ENCODE assay signal across 14 cellular contexts in the genomic region with DNA sequence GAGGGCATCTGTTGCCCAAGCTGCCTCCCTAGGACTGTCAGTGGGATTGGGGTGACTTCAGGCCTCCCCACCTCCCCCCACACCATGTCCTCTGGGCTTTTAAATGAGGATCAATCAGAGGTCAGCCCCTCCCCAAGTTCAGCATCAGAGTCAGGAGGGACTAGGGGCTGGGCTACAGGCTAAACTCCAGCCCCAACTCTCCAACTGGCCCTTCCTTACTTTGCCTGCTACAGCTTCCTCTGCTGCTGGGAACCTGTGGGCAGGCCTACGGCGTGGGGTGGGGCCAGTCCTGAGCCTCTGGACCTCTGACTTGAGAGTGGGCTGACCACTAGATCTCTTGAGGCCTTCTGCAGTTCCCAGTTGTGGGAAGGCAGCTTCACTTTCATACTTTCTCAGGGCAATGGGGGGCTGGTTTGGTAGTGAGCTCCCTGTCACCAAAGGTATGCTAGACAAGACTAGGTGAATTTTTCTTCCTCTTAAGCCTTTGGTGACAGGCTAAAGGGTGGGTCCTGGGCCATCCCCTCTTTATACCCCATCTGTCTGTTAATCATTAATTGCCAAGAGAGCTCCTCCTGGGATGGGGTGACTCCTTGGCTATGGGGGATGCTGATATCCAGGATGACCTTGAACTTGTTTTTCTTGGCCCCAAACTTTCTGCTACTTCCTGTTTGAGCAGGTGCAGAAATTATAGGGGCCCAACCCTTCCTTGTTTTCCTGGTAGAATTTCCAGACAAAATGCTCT. TPM values are rescaled to one million over a fixed set of nuclear protein-coding genes. Genes with fewer than 3 reads are reported as not detected.
DNase-seq lines count a peak whose midpoint lies in the region; ATAC-seq, FAIRE-seq and TF ChIP-seq lines count a peak whose summit lies in the region.
"Had no signal": no experiment of that assay in that cellular context is flagged by ENCODE, and none has a peak within 500 bp of the region (broad histone marks: within the 10 kb centered on the region; RNA-seq: fewer than 3 reads in every experiment).

No MANE protein-coding gene starts in this region.

- 84% methylated on average over 2 of the region's 2 CpGs; no CpG with 5 or more reads in 1 of the 2 experiments for WGBS in H1 (ENCODE audit: extremely low coverage in 1 of 2, insufficient coverage in 1 of 2, insufficient read length in 1 of 2, insufficient replicate concordance in 2 of 2, low coverage in 1 of 2, low lambda C conversion rate in 2 of 2, missing lambda C conversion rate in 1 of 2), 2 experiments
- no CpG with 5 or more reads among the region's 2 CpGs for WGBS in mesendoderm (ENCODE audit: extremely low coverage, insufficient coverage, low lambda C conversion rate)

- H3K4me2 ChIP-seq in H1 (ENCODE audit: insufficient read depth in 1 of 2, low read depth in 2 of 2, low read length in 2 of 2), result no peak overlapping the region
- no peak overlapping the region for H3K4me2 ChIP-seq in mesendoderm (ENCODE audit: low read length)

- peaks cover 0 to 2% (median 0%) of the 10 kb centered on the region in 6 donors for H3K9me3 Mint-ChIP-seq in immature natural killer cell
- H3K9me3 Mint-ChIP-seq: activated T-helper 2 cell treated with anti-CD3 and anti-CD28 coated beads, Interferon-gamma antibody, Interleukin-2, Interleukin-4, amounts not matched to agents 10 μg/mL and 5 μg/mL and 100 μg/mL, durations not matched to agents 14 hours and 24 hours and 36 hours; central memory CD8-positive, alpha-beta T cell; natural killer cell treated with Interleukin-12 subunit alpha and Interleukin-12 subunit beta and Interleukin-15 and Interleukin-18, amount 100 ng/mL, for 72 hours had no signal

- H3K9ac ChIP-seq in H1 (replicated peaks in 1 of 4; ENCODE audit: extremely low read depth in 1 of 4, low read depth in 3 of 4, low read length in 3 of 4), result no peak overlapping the region; a peak in 1 of 7 replicates
- peak overlapping the region; percentile 12 for H3K9ac ChIP-seq in mesendoderm (ENCODE audit: low read length)
- H3K9ac ChIP-seq in stomach smooth muscle (ENCODE audit: low read length in 2 of 2), result peak overlapping the region; percentile 15 to 29

- CTCF ChIA-PET in H1 (lab: Charles Lee; ENCODE audit: partially characterized antibody), result interaction anchor here (0.6 to 24.2 kb wide), 31 partner anchors 9 to 349 kb away, joined by 3 to 670 read pairs (median 5); no protein-coding TSS in a partner anchor

- H3K4me3 Mint-ChIP-seq in immature natural killer cell, result no peak overlapping the region
- H3K4me3 Mint-ChIP-seq: central memory CD8-positive, alpha-beta T cell; natural killer cell treated with Interleukin-12 subunit alpha and Interleukin-12 subunit beta and Interleukin-15 and Interleukin-18, amount 100 ng/mL, for 72 hours had no signal

- TF ChIP-seq POLR2A in H1 (IDR thresholded peaks at IDR 0.05; ENCODE audit: control extremely low read depth in 1 of 2, low read depth in 2 of 2, low read length in 2 of 2), result no peak
- TF ChIP-seq POLR2A in vagina (IDR thresholded peaks at IDR 0.05), result no peak

- H4K8ac ChIP-seq in H1 (ENCODE audit: extremely low read depth, insufficient read depth, low read length) (no peak overlapping the region), mesendoderm (ENCODE audit: low read depth, low read length) (no peak overlapping the region)

- no peak for TF ChIP-seq EP300 in H1 (IDR thresholded peaks at IDR 0.05; ENCODE audit: borderline replicate concordance in 1 of 2, low read depth in 2 of 2, low read length in 2 of 2)

- H3K4ac ChIP-seq in H1 (replicated peaks; ENCODE audit: insufficient read length, low read depth, low read length), result no peak overlapping the region
- no peak overlapping the region for H3K4ac ChIP-seq in mesendoderm (ENCODE audit: low read depth, low read length)

- DNase-seq in LHCN-M2 (ENCODE audit: low read depth) (peak; percentile 24), H1 (ENCODE audit: low read depth in 1 of 2, low spot score in 2 of 2) (no peak), mesendoderm (no peak), activated gamma-delta T cell treated with Interleukin-2 at 50 U/mL for 16 hours (no peak), vagina (ENCODE audit: extremely low spot score in 2 of 2) (no peak), immature natural killer cell (no peak)
- DNase-seq: activated CD4-positive, alpha-beta T cell treated with anti-CD3 and anti-CD28 coated beads for 1 hour; effector CD8-positive, alpha-beta T cell; NCI-H1092 had no signal

- H3K4me1 Mint-ChIP-seq in immature natural killer cell, result no peaks in the 10 kb centered on the region
- H3K4me1 Mint-ChIP-seq: central memory CD8-positive, alpha-beta T cell had no signal

- no peaks in the 10 kb centered on the region for H3K23me2 ChIP-seq in H1 (ENCODE audit: low read depth, low read length)

- H4K5ac ChIP-seq in H1 (ENCODE audit: insufficient read length, low read depth, low read length) (no peak overlapping the region), mesendoderm (ENCODE audit: low read length) (no peak overlapping the region)

- no peak overlapping the region for H3K56ac ChIP-seq in H1 (replicated peaks; ENCODE audit: insufficient read length, low read depth, low read length)
- H3K56ac ChIP-seq in mesendoderm (ENCODE audit: low read length), result peak overlapping the region; percentile 47

- H2AK5ac ChIP-seq in H1 (ENCODE audit: low read depth, low read length) (no peak overlapping the region), mesendoderm (ENCODE audit: low read length) (no peak overlapping the region)

- H3K9me3 ChIP-seq in H1 (ENCODE audit: insufficient read depth in 2 of 2, low read depth in 1 of 2, low read length in 1 of 2) (no peaks in the 10 kb centered on the region), stomach smooth muscle (ENCODE audit: control insufficient read depth in 2 of 2, low read length in 2 of 2) (no peaks in the 10 kb centered on the region), vagina (no peaks in the 10 kb centered on the region)

- H2BK15ac ChIP-seq in H1 (ENCODE audit: low read length) (no peak overlapping the region), mesendoderm (replicated peaks; ENCODE audit: low read depth) (no peak overlapping the region)

- ATAC-seq in esophagus mucosa, result no peak

- H3K27ac ChIP-seq in H1 (ENCODE audit: low read depth, low read length) (no peak overlapping the region), mesendoderm (ENCODE audit: low read depth, low read length) (no peak overlapping the region), stomach smooth muscle (ENCODE audit: low read length) (no peak overlapping the region), vagina (no peak overlapping the region)

- no peak overlapping the region for H3K18ac ChIP-seq in H1 (ENCODE audit: extremely low read depth, low read length)
- no peak overlapping the region for H3K18ac ChIP-seq in mesendoderm (ENCODE audit: low read length)

- peaks cover 3 to 8% of the 10 kb centered on the region in 2 experiments for H4K20me1 ChIP-seq in H1 (replicated peaks in 1 of 2; ENCODE audit: control insufficient read depth in 1 of 2, insufficient read depth in 2 of 2, low read length in 2 of 2)

- no peak overlapping the region for H2BK12ac ChIP-seq in H1 (ENCODE audit: low read depth, low read length)

- H2BK5ac ChIP-seq in H1 (ENCODE audit: low read depth, low read length) (no peak overlapping the region), mesendoderm (ENCODE audit: low read length) (no peak overlapping the region)

- H3K79me2 ChIP-seq in H1 (ENCODE audit: control insufficient read depth in 1 of 2, insufficient read depth in 2 of 2, low read length in 2 of 2) (no peaks in the 10 kb centered on the region; a peak in 1 of 4 replicates), mesendoderm (ENCODE audit: control insufficient read depth, insufficient read depth, low read length) (no peaks in the 10 kb centered on the region)

- intact Hi-C loops in vagina (cut with DNase I), result no loop called here

- H3K27ac Mint-ChIP-seq in immature natural killer cell, result no peak overlapping the region
- H3K27ac Mint-ChIP-seq: activated T-helper 2 cell treated with anti-CD3 and anti-CD28 coated beads, Interferon-gamma antibody, Interleukin-2, Interleukin-4, amounts not matched to agents 10 μg/mL and 5 μg/mL and 100 μg/mL, durations not matched to agents 14 hours and 24 hours and 36 hours; natural killer cell treated with Interleukin-12 subunit alpha and Interleukin-12 subunit beta and Interleukin-15 and Interleukin-18, amount 100 ng/mL, for 72 hours had no signal

- H3K27me3 Mint-ChIP-seq in immature natural killer cell (ENCODE audit: low read depth in 3 of 3), result no peaks in the 10 kb centered on the region

- no peak overlapping the region for H3K23ac ChIP-seq in H1 (ENCODE audit: insufficient read length)
- no peak overlapping the region for H3K23ac ChIP-seq in mesendoderm (ENCODE audit: low read length)

- H3K27me3 ChIP-seq in H1 (replicated peaks in 1 of 4; ENCODE audit: control insufficient read depth in 3 of 4, extremely low read depth in 1 of 4, insufficient read depth in 3 of 4, low read length in 3 of 4), result no peaks in the 10 kb centered on the region
- H3K27me3 ChIP-seq in mesendoderm (ENCODE audit: insufficient read depth, low read length, poor library complexity), result no peaks in the 10 kb centered on the region
- H3K27me3 ChIP-seq in stomach smooth muscle (ENCODE audit: control insufficient read depth in 1 of 2, insufficient read depth in 2 of 2, low read length in 2 of 2), result no peaks in the 10 kb centered on the region
- no peaks in the 10 kb centered on the region for H3K27me3 ChIP-seq in vagina

- H3K4me3 ChIP-seq in H1 (ENCODE audit: extremely low read depth in 1 of 4, insufficient read depth in 2 of 4, low read depth in 3 of 4, low read length in 4 of 4), result no peak overlapping the region
- H3K4me3 ChIP-seq in mesendoderm (ENCODE audit: low read length), result no peak overlapping the region
- H3K4me3 ChIP-seq in stomach smooth muscle (ENCODE audit: low read length in 2 of 2), result no peak overlapping the region
- no peak overlapping the region for H3K4me3 ChIP-seq in vagina

- H2BK20ac ChIP-seq in H1 (ENCODE audit: low read length), result no peak overlapping the region

- no peak for TF ChIP-seq RAD21 in H1 (IDR thresholded peaks at IDR 0.05 in 1 of 2, conservative IDR thresholded peaks at IDR 0.05 in 1 of 2; ENCODE audit: low read depth in 2 of 2, low read length in 2 of 2)

- no peak overlapping the region for H2BK120ac ChIP-seq in H1 (replicated peaks; ENCODE audit: low read depth, low read length)
- no peak overlapping the region for H2BK120ac ChIP-seq in mesendoderm (ENCODE audit: low read depth, low read length)

- H3K79me1 ChIP-seq in H1 (ENCODE audit: low read depth, low read length), result peaks cover 3% of the 10 kb centered on the region; the same call in 1 of the 2 replicates
- H3K79me1 ChIP-seq in mesendoderm (ENCODE audit: low read length), result no peaks in the 10 kb centered on the region

- no peak overlapping the region for H3K14ac ChIP-seq in H1 (ENCODE audit: insufficient read length)

- TF ChIP-seq CTCF in H1 (IDR thresholded peaks at IDR 0.05; ENCODE audit: control extremely low read depth in 1 of 3, insufficient read depth in 1 of 3, low read depth in 1 of 3, low read length in 3 of 3) (no peak), vagina (IDR thresholded peaks at IDR 0.05) (no peak)

- FAIRE-seq in H1 (lab: Jason Lieb, UNC), result no peak

- H2AFZ ChIP-seq in H1 (ENCODE audit: low read length), result no peak overlapping the region

- H3K4me1 ChIP-seq in H1 (replicated peaks in 1 of 4; ENCODE audit: control insufficient read depth in 3 of 4, insufficient read depth in 4 of 4, low read length in 3 of 4), result peaks cover 0 to 18% (median 9%) of the 10 kb centered on the region in 4 experiments; a peak in 5 of 7 replicates
- H3K4me1 ChIP-seq in mesendoderm (ENCODE audit: control insufficient read depth, low read depth, low read length), result no peaks in the 10 kb centered on the region
- peaks cover 42% of the 10 kb centered on the region for H3K4me1 ChIP-seq in stomach smooth muscle (ENCODE audit: control insufficient read depth, insufficient read depth, low read length)
- peaks cover 36% of the 10 kb centered on the region for H3K4me1 ChIP-seq in vagina

- H4K91ac ChIP-seq in H1 (replicated peaks; ENCODE audit: insufficient read length, low read length), result no peak overlapping the region

- H3K36me3 Mint-ChIP-seq in immature natural killer cell, result no peaks in the 10 kb centered on the region
- H3K36me3 Mint-ChIP-seq: natural killer cell treated with Interleukin-12 subunit alpha and Interleukin-12 subunit beta and Interleukin-15 and Interleukin-18, amount 100 ng/mL, for 72 hours had no signal

- H3K36me3 ChIP-seq in H1 (ENCODE audit: control insufficient read depth in 2 of 4, insufficient read depth in 4 of 4, low read length in 3 of 4), result no peaks in the 10 kb centered on the region
- H3K36me3 ChIP-seq in mesendoderm (ENCODE audit: control insufficient read depth, insufficient read depth, low read length), result no peaks in the 10 kb centered on the region
- H3K36me3 ChIP-seq in stomach smooth muscle (ENCODE audit: control insufficient read depth in 2 of 2, insufficient read depth in 2 of 2, low read length in 2 of 2), result no peaks in the 10 kb centered on the region
- no peaks in the 10 kb centered on the region for H3K36me3 ChIP-seq in vagina

- POLR2A ChIA-PET in H1 (lab: Charles Lee; ENCODE audit: partially characterized antibody), result interaction anchor here (0.5 to 1.2 kb wide), 2 partner anchors 8 to 51 kb away, joined by 3 read pairs; no protein-coding TSS in a partner anchor

RNA-seq across cellular contexts. Expression of a gene that starts 10.8 kb away (rescaled TPM):
- total RNA-seq in LHCN-M2 (2014; rRNA removed) (4.0 and 4.4 TPM in 2 replicates), vagina (38.8 TPM), esophagus mucosa (46.0 TPM)
- 3.9 TPM for polyA plus RNA-seq in LHCN-M2 (2012)
- 39.5 and 41.4 TPM in 2 replicates for total RNA-seq in H1 (2021; fragmentation: NEBNext Ultra II Directional; extraction: Animal tissue kit (Norgen Biotek cat#: 25700))
- polyA plus RNA-seq in H1 (2011; rRNA removed) (19.7 and 28.0 TPM in 2 replicates), immature natural killer cell (1 to 10 TPM in 1 of 3 donors, under 1 TPM in 1, not detected in 1; 0.06 to 1.1 TPM)
- 23.7 TPM for polyA plus RNA-seq in H1 (2011; cell fraction: cytosol; rRNA removed)
- polyA plus RNA-seq in H1 (2011; cell fraction: nucleus; rRNA removed), result 50.0 TPM
- 23.2 to 24.5 TPM (median 23.7 TPM) in 4 replicates for polyA plus RNA-seq in H1 (2012, experiment 1 of 2)
- polyA plus RNA-seq in H1 (2012, experiment 2 of 2), result 20.4 TPM
- 15.8 TPM for polyA plus RNA-seq in H1 (2013, experiment 1 of 2)
- polyA plus RNA-seq in H1 (2013, experiment 2 of 2), result 15.8 TPM
- polyA minus RNA-seq in H1 (2011; rRNA and poly(A)+ RNA removed), result 38.5 and 60.7 TPM in 2 replicates
- 25.3 TPM for polyA minus RNA-seq in H1 (2011; cell fraction: cytosol; rRNA and poly(A)+ RNA removed)
- 30.7 TPM for polyA minus RNA-seq in H1 (2011; cell fraction: nucleus; rRNA and poly(A)+ RNA removed)
- polyA plus RNA-seq in mesendoderm (2013, experiment 1 of 2), result 21.8 TPM
- 21.4 TPM for polyA plus RNA-seq in mesendoderm (2013, experiment 2 of 2)
- total RNA-seq: activated T-helper 2 cell treated with anti-CD3 and anti-CD28 coated beads, Interferon-gamma antibody, Interleukin-2, Interleukin-4, amounts not matched to agents 10 μg/mL and 5 μg/mL and 100 μg/mL, durations not matched to agents 14 hours and 24 hours and 36 hours had no signal

Comparison
In these comparisons a context has a peak if more than half of its experiments do, and no peak if none do; other contexts are left out.
1. H3K9ac ChIP-seq: peak in mesendoderm (single experiment) and stomach smooth muscle (2 of 2); none in H1 (0 of 4).